1 cellular context compared by ENCODE assay signal in genomic region chr2:55839182-55839819, GRCh38.
TF ChIP-seq lines count a peak whose summit lies in the region.

No MANE protein-coding gene starts in this region.

TF ChIP-seq in HepG2, 621 proteins besides CTCF, POLR2A, EP300 and RAD21 (continued from another document and continues in another):
- TF ChIP-seq AKNA (CRISPR knock-in tag; IDR thresholded peaks at IDR 0.05; ENCODE audit: borderline replicate concordance) (no peak), ZBTB49 (CRISPR knock-in tag; IDR thresholded peaks at IDR 0.05; ENCODE audit: borderline replicate concordance) (no peak), PITX1 (CRISPR knock-in tag; IDR thresholded peaks at IDR 0.05) (peak; percentile 54; the same call in 1 of the 2 replicates), GRHL1 (CRISPR knock-in tag; conservative IDR thresholded peaks at IDR 0.05) (no peak), PAXIP1 (CRISPR knock-in tag; conservative IDR thresholded peaks at IDR 0.05) (peak; percentile 89), ZBTB34 (CRISPR knock-in tag; IDR thresholded peaks at IDR 0.05) (peak; percentile 81), PHB2 (IDR thresholded peaks at IDR 0.05; ENCODE audit: partially characterized antibody) (no peak), ZNF639 (CRISPR knock-in tag; conservative IDR thresholded peaks at IDR 0.05) (no peak), NR2F2 (IDR thresholded peaks at IDR 0.05; ENCODE audit: borderline replicate concordance, low read depth) (peak; percentile 66; the same call in 1 of the 2 replicates), SALL2 (CRISPR knock-in tag; IDR thresholded peaks at IDR 0.05) (no peak), RFX3 (CRISPR knock-in tag; IDR thresholded peaks at IDR 0.05) (no peak), ZBTB21 (CRISPR knock-in tag; IDR thresholded peaks at IDR 0.05) (no peak), AGO2 (optimal IDR thresholded peaks at IDR 0.05; ENCODE audit: low read depth, low read length) (no peak), PRMT3 (CRISPR knock-in tag; IDR thresholded peaks at IDR 0.05; ENCODE audit: borderline replicate concordance, low read depth) (no peak), ZBTB25 (CRISPR knock-in tag; IDR thresholded peaks at IDR 0.05) (peak; percentile 70; the same call in 1 of the 2 replicates), HDAC2 (CRISPR knock-in tag; IDR thresholded peaks at IDR 0.05) (peak; percentile 89), NR1H2 (CRISPR knock-in tag; IDR thresholded peaks at IDR 0.05; ENCODE audit: borderline replicate concordance, low read depth) (no peak), ARNT (IDR thresholded peaks at IDR 0.05) (no peak), TCF7L2 (IDR thresholded peaks at IDR 0.05; ENCODE audit: low read depth, low read length) (no peak), NR2F1 (CRISPR knock-in tag; IDR thresholded peaks at IDR 0.05) (no peak), ZNF441 (CRISPR knock-in tag; IDR thresholded peaks at IDR 0.05; ENCODE audit: borderline replicate concordance) (peak; percentile 82; the same call in 1 of the 2 replicates), ZNF598 (CRISPR knock-in tag; IDR thresholded peaks at IDR 0.05; ENCODE audit: borderline replicate concordance) (no peak), MLLT10 (CRISPR knock-in tag; IDR thresholded peaks at IDR 0.05) (no peak), HNF4G (IDR thresholded peaks at IDR 0.05; ENCODE audit: borderline replicate concordance, low read depth, low read length) (no peak), HNF4G (CRISPR knock-in tag; IDR thresholded peaks at IDR 0.05; ENCODE audit: borderline replicate concordance, low read depth) (no peak), ELK4 (CRISPR knock-in tag; IDR thresholded peaks at IDR 0.05; ENCODE audit: borderline replicate concordance) (no peak), ZNF724P (CRISPR knock-in tag; IDR thresholded peaks at IDR 0.05; ENCODE audit: borderline replicate concordance) (no peak), CAMTA2 (CRISPR knock-in tag; IDR thresholded peaks at IDR 0.05; ENCODE audit: borderline replicate concordance) (no peak), CCAR2 (optimal IDR thresholded peaks at IDR 0.05; ENCODE audit: low read depth, low read length) (no peak), MLXIP (CRISPR knock-in tag; IDR thresholded peaks at IDR 0.05; ENCODE audit: borderline replicate concordance) (no peak), ERF (CRISPR knock-in tag; IDR thresholded peaks at IDR 0.05) (peak; percentile 56; the same call in 1 of the 2 replicates)
